15 cellular contexts compared by ENCODE assay signal in genomic region chr7:44396931-44397525, GRCh38.
DNase-seq lines count a peak whose midpoint lies in the region; ATAC-seq and TF ChIP-seq lines count a peak whose summit lies in the region.
"Had no signal": no experiment of that assay in that cellular context is flagged by ENCODE, and none has a peak within 500 bp of the region (broad histone marks: within the 10 kb centered on the region; RNA-seq: fewer than 3 reads in every experiment).

No MANE protein-coding gene starts in this region.

- no peak overlapping the region for H3K4me3 Mint-ChIP-seq in naive thymus-derived CD4-positive, alpha-beta T cell
- no peak overlapping the region for H3K4me3 Mint-ChIP-seq in nephron progenitor cell
- H3K4me3 Mint-ChIP-seq: IgD-negative memory B cell had no signal

- H3K36me3 ChIP-seq in sigmoid colon, result peaks cover 3 to 45% (median 9%) of the 10 kb centered on the region in 4 donors
- peaks cover 13 to 75% (median 13%) of the 10 kb centered on the region in 3 experiments for H3K36me3 ChIP-seq in naive thymus-derived CD4-positive, alpha-beta T cell (ENCODE audit: control insufficient read depth in 2 of 3, insufficient read depth in 3 of 3, low read length in 3 of 3)
- H3K36me3 ChIP-seq in H7 (replicated peaks; ENCODE audit: control insufficient read depth, insufficient read depth, low read length), result peaks cover 3% of the 10 kb centered on the region

- POLR2A ChIA-PET in naive thymus-derived CD4-positive, alpha-beta T cell (lab: Charles Lee), result no interaction called here

- peaks cover 0 to 27% (median 10%) of the 10 kb centered on the region in 5 donors for H3K36me3 Mint-ChIP-seq in naive thymus-derived CD4-positive, alpha-beta T cell
- peaks cover 14% of the 10 kb centered on the region for H3K36me3 Mint-ChIP-seq in nephron progenitor cell (ENCODE audit: low read depth)

- H3K27ac Mint-ChIP-seq in naive thymus-derived CD4-positive, alpha-beta T cell, result peak overlapping the region in 2 of 9 donors; percentile 38 to 39
- H3K27ac Mint-ChIP-seq in nephron progenitor cell, result no peak overlapping the region
- H3K27ac Mint-ChIP-seq: IgD-negative memory B cell had no signal

- H3K9me3 ChIP-seq in sigmoid colon, result no peaks in the 10 kb centered on the region
- no peaks in the 10 kb centered on the region for H3K9me3 ChIP-seq in naive thymus-derived CD4-positive, alpha-beta T cell (ENCODE audit: control insufficient read depth in 2 of 3, low read length in 3 of 3)
- H3K9me3 ChIP-seq: pancreas, suprapubic skin had no signal

- TF ChIP-seq CTCF in sigmoid colon (IDR thresholded peaks at IDR 0.05) (no peak), nephron progenitor cell (IDR thresholded peaks at IDR 0.05) (no peak)

- H3K27me3 ChIP-seq in sigmoid colon, result no peaks in the 10 kb centered on the region
- no peaks in the 10 kb centered on the region for H3K27me3 ChIP-seq in naive thymus-derived CD4-positive, alpha-beta T cell (ENCODE audit: control insufficient read depth in 2 of 2, insufficient read depth in 2 of 2, low read length in 2 of 2)
- H3K27me3 ChIP-seq in H7 (ENCODE audit: control insufficient read depth, insufficient read depth, low read length), result no peaks in the 10 kb centered on the region
- H3K27me3 ChIP-seq: pancreas, suprapubic skin had no signal

- H3K27me3 Mint-ChIP-seq in naive thymus-derived CD4-positive, alpha-beta T cell, result no peaks in the 10 kb centered on the region
- H3K27me3 Mint-ChIP-seq in nephron progenitor cell (ENCODE audit: low read depth, poor library complexity), result no peaks in the 10 kb centered on the region
- H3K27me3 Mint-ChIP-seq: IgD-negative memory B cell had no signal

- no peak overlapping the region for H3K27ac ChIP-seq in sigmoid colon
- H3K27ac ChIP-seq in naive thymus-derived CD4-positive, alpha-beta T cell (ENCODE audit: low read depth, low read length), result no peak overlapping the region
- H3K27ac ChIP-seq: pancreas, suprapubic skin had no signal

- no peak overlapping the region for H3K4me3 ChIP-seq in sigmoid colon
- H3K4me3 ChIP-seq in naive thymus-derived CD4-positive, alpha-beta T cell (ENCODE audit: low read length), result no peak overlapping the region
- no peak overlapping the region for H3K4me3 ChIP-seq in H7 (ENCODE audit: insufficient read depth, low read depth, low read length)
- H3K4me3 ChIP-seq: pancreas, suprapubic skin had no signal

- peaks cover 0 to 10% (median 4%) of the 10 kb centered on the region in 7 donors for H3K4me1 Mint-ChIP-seq in naive thymus-derived CD4-positive, alpha-beta T cell
- H3K4me1 Mint-ChIP-seq in nephron progenitor cell, result peaks cover 23% of the 10 kb centered on the region

- TF ChIP-seq EP300 in sigmoid colon (IDR thresholded peaks at IDR 0.05), result no peak

- intact Hi-C loops in sigmoid colon (cut with DNase I), result no loop called here
- intact Hi-C loops in naive thymus-derived CD4-positive, alpha-beta T cell (cut with micrococcal nuclease), result no loop called here

- peaks cover 0 to 22% (median 19%) of the 10 kb centered on the region in 4 donors for H3K4me1 ChIP-seq in sigmoid colon
- no peaks in the 10 kb centered on the region for H3K4me1 ChIP-seq in naive thymus-derived CD4-positive, alpha-beta T cell (ENCODE audit: control insufficient read depth in 2 of 2, insufficient read depth in 2 of 2, low read length in 2 of 2)
- H3K4me1 ChIP-seq: pancreas, suprapubic skin had no signal

- 83 to 93% methylated on average over 8 of the region's 8 CpGs for WGBS in sigmoid colon, 2 donors

- DNase-seq in EH (ENCODE audit: low read depth) (peak; percentile 29), NCI-H2029 treated with DMSO at 0.1 percent for 48 hours (lab: John Stamatoyannopoulos, UW) (peak; percentile 70), dermis blood vessel endothelial cell (peak; percentile 63), medulla oblongata (ENCODE audit: extremely low spot score) (peak; percentile 50), sigmoid colon (no peak), H7 (no peak), nephron progenitor cell (no peak)
- DNase-seq in naive thymus-derived CD4-positive, alpha-beta T cell, result no peak
- DNase-seq: activated CD4-positive, alpha-beta T cell treated with anti-CD3 and anti-CD28 coated beads for 4 hours; AML-193; NCI-H524; pancreas; stimulated activated CD4-positive, alpha-beta T cell treated with anti-CD3 and anti-CD28 coated beads, Interleukin-15, amount 100 ng/mL, for 24 hours had no signal

- CTCF ChIA-PET in naive thymus-derived CD4-positive, alpha-beta T cell (lab: Charles Lee), result no interaction called here

- peaks cover 0 to 4% (median 0%) of the 10 kb centered on the region in 11 donors for H3K9me3 Mint-ChIP-seq in naive thymus-derived CD4-positive, alpha-beta T cell
- H3K9me3 Mint-ChIP-seq in nephron progenitor cell, result no peaks in the 10 kb centered on the region
- H3K9me3 Mint-ChIP-seq: IgD-negative memory B cell had no signal

- no peak for TF ChIP-seq POLR2A in sigmoid colon (IDR thresholded peaks at IDR 0.05)

- ATAC-seq in naive thymus-derived CD4-positive, alpha-beta T cell, result no peak
- ATAC-seq: pancreas had no signal

Comparison
In these comparisons a context has a peak if more than half of its experiments do, and no peak if none do; other contexts are left out.
1. DNase-seq: peak in EH (single experiment), NCI-H2029 treated with DMSO at 0.1 percent for 48 hours (single experiment), dermis blood vessel endothelial cell (single experiment) and medulla oblongata (single experiment); none in sigmoid colon (single experiment), naive thymus-derived CD4-positive, alpha-beta T cell (0 of 9), H7 (single experiment) and nephron progenitor cell (single experiment).